23 cellular contexts compared by ENCODE assay signal in genomic region chr11:101113540-101113939, GRCh38. TPM values are rescaled to one million over a fixed set of nuclear protein-coding genes. Genes with fewer than 3 reads are reported as not detected.
DNase-seq lines count a peak whose midpoint lies in the region; ATAC-seq and TF ChIP-seq lines count a peak whose summit lies in the region.
"Had no signal": no experiment of that assay in that cellular context is flagged by ENCODE, and none has a peak within 500 bp of the region (broad histone marks: within the 10 kb centered on the region; RNA-seq: fewer than 3 reads in every experiment).

No MANE protein-coding gene starts in this region.

- no peaks in the 10 kb centered on the region for H3K36me3 ChIP-seq in OCI-LY7 (ENCODE audit: insufficient read depth, low read length)
- H3K36me3 ChIP-seq: BE2C; BLaER1 treated with 17β-estradiol and CSF1 and Interleukin-3, amounts not matched to agents 10 nM and 100 nM had no signal

- CTCF ChIA-PET in OCI-LY7 (lab: Charles Lee; ENCODE audit: unreplicated experiment), result no interaction called here

- POLR2A ChIA-PET in OCI-LY7 (lab: Charles Lee), result no interaction called here

- H2AFZ ChIP-seq in OCI-LY7 (ENCODE audit: low read length), result no peak overlapping the region
- H2AFZ ChIP-seq: GM23248 had no signal

- H3K79me2 ChIP-seq in OCI-LY7 (ENCODE audit: insufficient read depth, low read depth, low read length), result no peaks in the 10 kb centered on the region

- H3K27ac ChIP-seq in 22Rv1, result peak overlapping the region; percentile 51
- H3K27ac ChIP-seq in OCI-LY7 (ENCODE audit: low read depth, low read length, poor library complexity, severe bottlenecking), result no peak overlapping the region
- H3K27ac ChIP-seq: A549; BLaER1 treated with 17β-estradiol and CSF1 and Interleukin-3, amounts not matched to agents 10 nM and 100 nM; GM23248 had no signal

- TF ChIP-seq CTCF in 22Rv1 (IDR thresholded peaks at IDR 0.05), result no peak
- no peak for TF ChIP-seq CTCF in LNCaP clone FGC (IDR thresholded peaks at IDR 0.05; ENCODE audit: control insufficient read depth, extremely low read depth, insufficient read depth)
- TF ChIP-seq CTCF in OCI-LY7 (conservative IDR thresholded peaks at IDR 0.05; ENCODE audit: low read length), result no peak

- H3K4me2 ChIP-seq in OCI-LY7 (ENCODE audit: low read length), result no peak overlapping the region
- H3K4me2 ChIP-seq: A549; BLaER1 treated with 17β-estradiol and CSF1 and Interleukin-3, amounts not matched to agents 10 nM and 100 nM had no signal

- H3K9me2 ChIP-seq in OCI-LY7 (ENCODE audit: insufficient read depth, low read length), result no peaks in the 10 kb centered on the region

- H4K20me1 ChIP-seq in OCI-LY7 (ENCODE audit: insufficient read depth, low read length), result no peaks in the 10 kb centered on the region
- H4K20me1 ChIP-seq: BLaER1 treated with 17β-estradiol and CSF1 and Interleukin-3, amounts not matched to agents 10 nM and 100 nM had no signal

- no TSS peak for BruUV-seq in OCI-LY7 (replicated peaks; lab: Mats Ljungman, UMichigan)

- no peaks in the 10 kb centered on the region for H3K9me3 ChIP-seq in OCI-LY7 (ENCODE audit: low read length)
- H3K9me3 ChIP-seq: A549, BE2C had no signal

- H3K4me1 ChIP-seq in OCI-LY7 (ENCODE audit: insufficient read depth, low read length, poor library complexity, severe bottlenecking), result no peaks in the 10 kb centered on the region
- H3K4me1 ChIP-seq: A549; BE2C; BLaER1 treated with 17β-estradiol and CSF1 and Interleukin-3, amounts not matched to agents 10 nM and 100 nM had no signal

- DNase-seq in LNCaP clone FGC (ENCODE audit: low read depth) (peak; percentile 84), left colon (no peak), DMS153 treated with DMSO at 0.1 percent for 48 hours (lab: John Stamatoyannopoulos, UW; ENCODE audit: unreplicated experiment) (no peak), OCI-LY7 (ENCODE audit: low spot score) (no peak)
- DNase-seq: 8988T; ACHN; AML-193; BE2C; Calu3; CD4-positive, alpha-beta memory T cell; COR-L47; DMS153; DMS79; EL; GDM1; GM23248; H9; HFFc6 had no signal

- ATAC-seq in left colon (peak; percentile 93), HG02571 (IDR thresholded peaks at IDR 0.05; ENCODE audit: unreplicated experiment) (no peak)
- ATAC-seq: A549, GM12878 had no signal

- intact Hi-C loops in left colon (cut with DNase I, micrococcal nuclease), result no loop called here
- intact Hi-C loops in OCI-LY7 (cut with micrococcal nuclease; ENCODE audit: unreplicated experiment), result no loop called here

- H3K4me3 ChIP-seq in LNCaP clone FGC (ENCODE audit: low read depth, low read length), result no peak overlapping the region
- no peak overlapping the region for H3K4me3 ChIP-seq in OCI-LY7 (ENCODE audit: low read depth, low read length, poor library complexity, severe bottlenecking)
- H3K4me3 ChIP-seq: A549; BLaER1 treated with 17β-estradiol and CSF1 and Interleukin-3, amounts not matched to agents 10 nM and 100 nM; GM12878; GM23248 had no signal

RNA-seq across cellular contexts. Expression of gene PGR, which starts 16.1 kb away (rescaled TPM):
- total RNA-seq in left colon (under 1 TPM; 0.31 to 0.87 TPM), OCI-LY7 (2022) (not detected in 2 replicates)
- total RNA-seq in OCI-LY7 (2014; rRNA removed; shearing (Covaris generic)), result not detected in 2 replicates
- total RNA-seq: Calu3; CD4-positive, alpha-beta memory T cell; GM12878; GM23248; HFFc6 had no signal
